In genomic region chr3:172060234-172060633, GRCh38 we compare ENCODE assay signal across 20 cellular contexts.
"Had no signal": no experiment of that assay in that cellular context is flagged by ENCODE, and none has a peak within 500 bp of the region (broad histone marks: within the 10 kb centered on the region; RNA-seq: fewer than 3 reads in every experiment).

No MANE protein-coding gene starts in this region.

- H3K27ac Mint-ChIP-seq: activated naive CD4-positive, alpha-beta T cell treated with anti-CD3 and anti-CD28 coated beads, Interleukin-2, amount 50 U/mL, for 24 hours; activated T-cell treated with anti-CD3 and anti-CD28 coated beads, Interleukin-2, amount 50 U/mL, for 72 hours; dendritic cell treated with granulocyte-macrophage colony-stimulating factor and Interleukin-4, amounts not matched to agents 40 ng/mL and 50 ng/mL, for 4 days; naive thymus-derived CD4-positive, alpha-beta T cell had no signal

- H3K36me3 ChIP-seq: esophagus squamous epithelium, suprapubic skin, vagina, WERI-Rb-1 had no signal

- H3K9me3 Mint-ChIP-seq: activated naive CD4-positive, alpha-beta T cell treated with anti-CD3 and anti-CD28 coated beads, Interleukin-2, amount 50 U/mL, for 24 hours; activated T-cell treated with anti-CD3 and anti-CD28 coated beads, Interleukin-2, amount 50 U/mL, for 72 hours; dendritic cell treated with granulocyte-macrophage colony-stimulating factor and Interleukin-4, amounts not matched to agents 40 ng/mL and 50 ng/mL, for 4 days had no signal

- ATAC-seq: activated T-cell treated with anti-CD3 and anti-CD28 coated beads, Interleukin-2, amount 50 U/mL, for 72 hours; heart right ventricle; naive thymus-derived CD4-positive, alpha-beta T cell; stimulated activated naive CD8-positive, alpha-beta T cell treated with anti-CD3 and anti-CD28 coated beads, Interleukin-15, Interleukin-2, amounts not matched to agents 100 U/mL and 50 U/mL, for 24 hours had no signal

- H3K27me3 Mint-ChIP-seq: activated naive CD4-positive, alpha-beta T cell treated with anti-CD3 and anti-CD28 coated beads, Interleukin-2, amount 50 U/mL, for 24 hours; dendritic cell treated with granulocyte-macrophage colony-stimulating factor and Interleukin-4, amounts not matched to agents 40 ng/mL and 50 ng/mL, for 4 days; naive thymus-derived CD4-positive, alpha-beta T cell had no signal

- H3K4me3 ChIP-seq: esophagus squamous epithelium, heart right ventricle, suprapubic skin, vagina had no signal

- DNase-seq: activated CD4-positive, alpha-beta T cell treated with anti-CD3 and anti-CD28 coated beads for 1 hour; activated CD8-positive, alpha-beta memory T cell treated with anti-CD3 and anti-CD28 coated beads for 24 hours; activated CD8-positive, alpha-beta memory T cell treated with anti-CD3 and anti-CD28 coated beads, Interleukin-2, amount 50 U/mL, for 48 hours; activated gamma-delta T cell; activated T-cell treated with anti-CD3 and anti-CD28 coated beads, Interleukin-2, amount 50 U/mL, for 72 hours; effector CD8-positive, alpha-beta T cell; esophagus squamous epithelium; heart right ventricle; mesenchymal stem cell; naive thymus-derived CD4-positive, alpha-beta T cell; nucleus accumbens; posterior cingulate gyrus; retina; stimulated activated naive CD8-positive, alpha-beta T cell treated with anti-CD3 and anti-CD28 coated beads, Interleukin-15, Interleukin-2, amounts not matched to agents 100 U/mL and 50 U/mL, for 24 hours; trophoblast cell; WERI-Rb-1 had no signal

- H3K4me3 Mint-ChIP-seq: activated naive CD4-positive, alpha-beta T cell treated with anti-CD3 and anti-CD28 coated beads, Interleukin-2, amount 50 U/mL, for 24 hours; activated T-cell treated with anti-CD3 and anti-CD28 coated beads, Interleukin-2, amount 50 U/mL, for 72 hours; naive thymus-derived CD4-positive, alpha-beta T cell had no signal

- H3K27me3 ChIP-seq: esophagus squamous epithelium, heart right ventricle, suprapubic skin, vagina had no signal

- H3K27ac ChIP-seq: esophagus squamous epithelium, heart right ventricle, suprapubic skin, vagina, WERI-Rb-1 had no signal

- H3K9me3 ChIP-seq: esophagus squamous epithelium, heart right ventricle, suprapubic skin, vagina had no signal
